ENCODE assay signal across 1 cellular context in the genomic region with DNA sequence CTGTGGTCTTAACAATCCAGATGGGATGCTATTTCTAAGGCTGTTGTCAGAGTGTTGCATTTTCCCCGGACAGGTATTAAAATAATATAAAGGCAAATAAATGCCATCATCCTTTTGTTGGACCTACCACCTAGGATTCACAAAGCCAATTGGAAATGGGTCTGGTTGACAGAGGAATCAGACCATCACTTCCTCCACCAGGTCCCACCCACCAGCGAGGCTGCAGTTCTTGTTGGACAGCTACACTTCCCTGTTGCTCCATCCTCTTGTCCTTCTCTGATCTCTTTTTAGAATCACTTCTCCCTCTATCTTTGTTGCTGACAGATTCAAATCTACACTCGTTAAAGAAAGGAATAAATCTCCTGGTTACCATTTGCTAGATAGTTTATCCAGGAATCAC.
TF ChIP-seq lines count a peak whose summit lies in the region.

No MANE protein-coding gene starts in this region.

TF ChIP-seq in HepG2, 621 proteins besides CTCF, POLR2A, EP300 and RAD21:
- TF ChIP-seq KMT2B (CRISPR knock-in tag; IDR thresholded peaks at IDR 0.05) (no peak), NFIB (CRISPR knock-in tag; IDR thresholded peaks at IDR 0.05; ENCODE audit: borderline replicate concordance) (no peak), RBFOX2 (IDR thresholded peaks at IDR 0.05; ENCODE audit: low read depth, low read length) (no peak), PAF1 (CRISPR knock-in tag; IDR thresholded peaks at IDR 0.05) (no peak), ZNF280B (CRISPR knock-in tag; IDR thresholded peaks at IDR 0.05; ENCODE audit: borderline replicate concordance) (no peak), HDAC1 (CRISPR knock-in tag; IDR thresholded peaks at IDR 0.05) (peak; percentile 33; the same call in 1 of the 2 replicates), ZFP36L1 (CRISPR knock-in tag; IDR thresholded peaks at IDR 0.05) (0 out of 2 replicates have a peak, but pooled peaks have one; percentile 12), KDM5A (IDR thresholded peaks at IDR 0.05; ENCODE audit: borderline replicate concordance, low read length) (no peak), SAP130 (CRISPR knock-in tag; IDR thresholded peaks at IDR 0.05; ENCODE audit: low read depth) (peak; percentile 43; the same call in 1 of the 2 replicates), MIER2 (CRISPR knock-in tag; IDR thresholded peaks at IDR 0.05) (0 out of 2 replicates have a peak, but pooled peaks have one; percentile 36), MXD1 (CRISPR knock-in tag; IDR thresholded peaks at IDR 0.05) (no peak), THRA (CRISPR knock-in tag; IDR thresholded peaks at IDR 0.05; ENCODE audit: borderline replicate concordance) (0 out of 2 replicates have a peak, but pooled peaks have one; percentile 12), ZNF550 (CRISPR knock-in tag; IDR thresholded peaks at IDR 0.05; ENCODE audit: borderline replicate concordance) (no peak), ZNF549 (CRISPR knock-in tag; IDR thresholded peaks at IDR 0.05) (no peak), SMAD1 (CRISPR knock-in tag; IDR thresholded peaks at IDR 0.05; ENCODE audit: borderline replicate concordance, low read depth) (no peak), REST (IDR thresholded peaks at IDR 0.05; ENCODE audit: borderline replicate concordance in 1 of 2, low read depth in 1 of 2, low read length in 2 of 2) (peak; percentile 12 to 82), GFI1 (CRISPR knock-in tag; IDR thresholded peaks at IDR 0.05; ENCODE audit: borderline replicate concordance) (no peak), LCORL (IDR thresholded peaks at IDR 0.05) (no peak), LCORL (CRISPR knock-in tag; IDR thresholded peaks at IDR 0.05) (no peak), DMAP1 (CRISPR knock-in tag; IDR thresholded peaks at IDR 0.05) (no peak), ZNF773 (CRISPR knock-in tag; IDR thresholded peaks at IDR 0.05; ENCODE audit: borderline replicate concordance) (no peak)
- TF ChIP-seq, protein P1, sequence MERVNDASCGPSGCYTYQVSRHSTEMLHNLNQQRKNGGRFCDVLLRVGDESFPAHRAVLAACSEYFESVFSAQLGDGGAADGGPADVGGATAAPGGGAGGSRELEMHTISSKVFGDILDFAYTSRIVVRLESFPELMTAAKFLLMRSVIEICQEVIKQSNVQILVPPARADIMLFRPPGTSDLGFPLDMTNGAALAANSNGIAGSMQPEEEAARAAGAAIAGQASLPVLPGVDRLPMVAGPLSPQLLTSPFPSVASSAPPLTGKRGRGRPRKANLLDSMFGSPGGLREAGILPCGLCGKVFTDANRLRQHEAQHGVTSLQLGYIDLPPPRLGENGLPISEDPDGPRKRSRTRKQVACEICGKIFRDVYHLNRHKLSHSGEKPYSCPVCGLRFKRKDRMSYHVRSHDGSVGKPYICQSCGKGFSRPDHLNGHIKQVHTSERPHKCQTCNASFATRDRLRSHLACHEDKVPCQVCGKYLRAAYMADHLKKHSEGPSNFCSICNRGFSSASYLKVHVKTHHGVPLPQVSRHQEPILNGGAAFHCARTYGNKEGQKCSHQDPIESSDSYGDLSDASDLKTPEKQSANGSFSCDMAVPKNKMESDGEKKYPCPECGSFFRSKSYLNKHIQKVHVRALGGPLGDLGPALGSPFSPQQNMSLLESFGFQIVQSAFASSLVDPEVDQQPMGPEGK (CRISPR knock-in tag; IDR thresholded peaks at IDR 0.05): 0 out of 2 replicates have a peak, but pooled peaks have one; percentile 0
